ENCODE assay signal across 25 cellular contexts in genomic region chr2:73334045-73334444, GRCh38.
"Had no signal": no experiment of that assay in that cellular context is flagged by ENCODE, and none has a peak within 500 bp of the region (broad histone marks: within the 10 kb centered on the region; RNA-seq: fewer than 3 reads in every experiment).

No MANE protein-coding gene starts in this region.

- DNase-seq: natural killer cell; occipital lobe; ovary; posterior cingulate gyrus; psoas muscle; right cardiac atrium; spleen; stimulated activated CD4-positive, alpha-beta T cell treated with anti-CD3 and anti-CD28 coated beads, Interleukin-12 subunit alpha, Interleukin-12 subunit beta, amount 100 ng/mL, for 4 hours; stimulated activated CD4-positive, alpha-beta T cell treated with anti-CD3 and anti-CD28 coated beads, Interleukin-1b, Interleukin-23, amount 100 ng/mL, for 48 hours; stimulated activated CD4-positive, alpha-beta T cell treated with anti-CD3 and anti-CD28 coated beads, Interleukin-4, amount 100 ng/mL, for 1 hour; stimulated activated CD4-positive, alpha-beta T cell treated with anti-CD3 and anti-CD28 coated beads, Interleukin-4, amount 100 ng/mL, for 4 hours; stimulated activated CD8-positive, alpha-beta memory T cell treated with anti-CD3 and anti-CD28 coated beads, Interleukin-4, amount 100 ng/mL, for 48 hours; stimulated activated naive CD4-positive, alpha-beta T cell; stimulated activated naive CD8-positive, alpha-beta T cell treated with anti-CD3 and anti-CD28 coated beads, Interleukin-15, amount 100 ng/mL, for 72 hours; stimulated activated naive CD8-positive, alpha-beta T cell treated with anti-CD3 and anti-CD28 coated beads, Interleukin-15, Interleukin-2, amounts not matched to agents 100 U/mL and 50 U/mL, for 24 hours; substantia nigra; testis; tibial artery; transverse colon; upper lobe of right lung; uterus had no signal

- H3K27ac ChIP-seq: neural progenitor cell, ovary, parathyroid adenoma, psoas muscle, skin epidermis, spleen, suprapubic skin, testis, tibial artery, transverse colon, upper lobe of right lung, uterus had no signal
